1 cellular context compared by ENCODE assay signal in the genomic region with DNA sequence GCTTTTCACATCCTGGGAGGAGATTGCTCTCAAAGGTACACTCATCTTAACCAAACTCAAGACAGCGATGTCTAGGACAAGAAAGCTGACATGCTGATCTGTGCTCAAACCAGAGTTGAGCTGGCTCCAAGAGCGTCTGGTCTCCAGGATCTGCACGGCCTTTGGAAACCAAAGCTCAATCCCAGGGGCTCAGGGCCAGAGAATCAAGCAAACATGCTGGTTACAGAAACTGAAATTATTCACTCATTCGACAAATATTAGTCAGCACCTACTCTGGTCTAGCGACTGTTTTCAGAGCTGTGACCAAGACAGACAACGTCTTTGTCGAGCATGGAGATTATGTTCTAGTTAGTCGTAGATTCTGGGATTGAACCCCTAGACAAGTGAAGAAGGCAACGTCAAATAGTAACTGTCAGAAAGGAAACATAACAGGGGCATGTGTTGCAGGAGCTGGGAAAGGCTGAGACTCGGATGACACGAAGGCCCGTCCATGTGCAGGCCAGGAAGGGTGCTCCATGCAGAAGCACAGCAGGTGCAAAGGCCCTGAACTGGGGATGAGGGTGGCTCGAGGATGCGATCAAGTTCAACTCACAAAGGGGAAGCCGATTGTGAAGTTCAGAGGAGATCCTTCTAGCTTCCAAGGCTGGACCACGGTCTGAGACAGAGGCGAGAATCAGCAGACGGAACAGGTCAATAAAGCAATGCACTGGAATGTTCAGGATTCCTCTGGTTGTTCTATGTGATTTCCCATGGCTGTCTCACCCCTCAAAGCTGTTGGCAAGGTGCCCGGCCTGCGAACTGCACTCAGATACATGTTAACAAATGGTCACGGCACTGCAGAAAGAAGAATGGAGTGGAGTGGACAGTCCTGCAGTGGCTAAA.
TF ChIP-seq lines count a peak whose summit lies in the region.

No MANE protein-coding gene starts in this region.

TF ChIP-seq in SK-N-SH, 30 proteins besides CTCF, POLR2A, EP300 and RAD21:
- TF ChIP-seq YY1 (IDR thresholded peaks at IDR 0.05; ENCODE audit: low read depth) = no peak
- no peak for TF ChIP-seq RCOR1 (IDR thresholded peaks at IDR 0.05; ENCODE audit: low read length)
- TF ChIP-seq ELF1 (IDR thresholded peaks at IDR 0.05) = no peak
- no peak for TF ChIP-seq RXRA (IDR thresholded peaks at IDR 0.05; ENCODE audit: borderline replicate concordance, low read depth)
- TF ChIP-seq, protein P1, sequence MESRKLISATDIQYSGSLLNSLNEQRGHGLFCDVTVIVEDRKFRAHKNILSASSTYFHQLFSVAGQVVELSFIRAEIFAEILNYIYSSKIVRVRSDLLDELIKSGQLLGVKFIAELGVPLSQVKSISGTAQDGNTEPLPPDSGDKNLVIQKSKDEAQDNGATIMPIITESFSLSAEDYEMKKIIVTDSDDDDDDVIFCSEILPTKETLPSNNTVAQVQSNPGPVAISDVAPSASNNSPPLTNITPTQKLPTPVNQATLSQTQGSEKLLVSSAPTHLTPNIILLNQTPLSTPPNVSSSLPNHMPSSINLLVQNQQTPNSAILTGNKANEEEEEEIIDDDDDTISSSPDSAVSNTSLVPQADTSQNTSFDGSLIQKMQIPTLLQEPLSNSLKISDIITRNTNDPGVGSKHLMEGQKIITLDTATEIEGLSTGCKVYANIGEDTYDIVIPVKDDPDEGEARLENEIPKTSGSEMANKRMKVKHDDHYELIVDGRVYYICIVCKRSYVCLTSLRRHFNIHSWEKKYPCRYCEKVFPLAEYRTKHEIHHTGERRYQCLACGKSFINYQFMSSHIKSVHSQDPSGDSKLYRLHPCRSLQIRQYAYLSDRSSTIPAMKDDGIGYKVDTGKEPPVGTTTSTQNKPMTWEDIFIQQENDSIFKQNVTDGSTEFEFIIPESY (IDR thresholded peaks at IDR 0.05; ENCODE audit: borderline replicate concordance, low read depth) = no peak
- no peak for TF ChIP-seq MXI1 (IDR thresholded peaks at IDR 0.05; ENCODE audit: low read depth, low read length)
- TF ChIP-seq, protein P2, sequence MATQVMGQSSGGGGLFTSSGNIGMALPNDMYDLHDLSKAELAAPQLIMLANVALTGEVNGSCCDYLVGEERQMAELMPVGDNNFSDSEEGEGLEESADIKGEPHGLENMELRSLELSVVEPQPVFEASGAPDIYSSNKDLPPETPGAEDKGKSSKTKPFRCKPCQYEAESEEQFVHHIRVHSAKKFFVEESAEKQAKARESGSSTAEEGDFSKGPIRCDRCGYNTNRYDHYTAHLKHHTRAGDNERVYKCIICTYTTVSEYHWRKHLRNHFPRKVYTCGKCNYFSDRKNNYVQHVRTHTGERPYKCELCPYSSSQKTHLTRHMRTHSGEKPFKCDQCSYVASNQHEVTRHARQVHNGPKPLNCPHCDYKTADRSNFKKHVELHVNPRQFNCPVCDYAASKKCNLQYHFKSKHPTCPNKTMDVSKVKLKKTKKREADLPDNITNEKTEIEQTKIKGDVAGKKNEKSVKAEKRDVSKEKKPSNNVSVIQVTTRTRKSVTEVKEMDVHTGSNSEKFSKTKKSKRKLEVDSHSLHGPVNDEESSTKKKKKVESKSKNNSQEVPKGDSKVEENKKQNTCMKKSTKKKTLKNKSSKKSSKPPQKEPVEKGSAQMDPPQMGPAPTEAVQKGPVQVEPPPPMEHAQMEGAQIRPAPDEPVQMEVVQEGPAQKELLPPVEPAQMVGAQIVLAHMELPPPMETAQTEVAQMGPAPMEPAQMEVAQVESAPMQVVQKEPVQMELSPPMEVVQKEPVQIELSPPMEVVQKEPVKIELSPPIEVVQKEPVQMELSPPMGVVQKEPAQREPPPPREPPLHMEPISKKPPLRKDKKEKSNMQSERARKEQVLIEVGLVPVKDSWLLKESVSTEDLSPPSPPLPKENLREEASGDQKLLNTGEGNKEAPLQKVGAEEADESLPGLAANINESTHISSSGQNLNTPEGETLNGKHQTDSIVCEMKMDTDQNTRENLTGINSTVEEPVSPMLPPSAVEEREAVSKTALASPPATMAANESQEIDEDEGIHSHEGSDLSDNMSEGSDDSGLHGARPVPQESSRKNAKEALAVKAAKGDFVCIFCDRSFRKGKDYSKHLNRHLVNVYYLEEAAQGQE (IDR thresholded peaks at IDR 0.05; ENCODE audit: low read depth, low read length) = no peak
- no peak for TF ChIP-seq FOXM1 (IDR thresholded peaks at IDR 0.05; ENCODE audit: low read depth)
- no peak for TF ChIP-seq SIN3A (IDR thresholded peaks at IDR 0.05; ENCODE audit: borderline replicate concordance, low read depth, low read length)
- TF ChIP-seq JUND (IDR thresholded peaks at IDR 0.05) = no peak
